8 cellular contexts compared by ENCODE assay signal in the genomic region with DNA sequence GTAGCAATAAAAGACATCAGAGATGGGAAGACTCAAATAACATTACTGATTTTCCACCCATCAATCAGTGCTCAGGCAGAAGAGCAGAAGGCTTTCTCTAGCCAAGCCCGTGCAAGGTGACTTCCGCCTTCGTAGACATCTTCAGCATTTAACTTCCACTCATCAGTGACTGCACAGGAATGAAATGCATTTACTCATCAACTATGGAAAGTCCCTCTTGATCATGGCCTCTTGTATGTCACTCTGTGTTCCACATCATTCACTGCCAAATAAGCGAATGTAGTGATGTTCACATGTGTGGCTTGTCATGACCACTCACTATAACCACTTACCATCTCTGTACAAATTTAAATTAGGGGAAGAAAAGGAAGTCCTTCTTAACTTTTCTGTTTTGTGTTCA. TPM values are rescaled to one million over a fixed set of nuclear protein-coding genes. Genes with fewer than 3 reads are reported as not detected.
DNase-seq lines count a peak whose midpoint lies in the region; ATAC-seq and TF ChIP-seq lines count a peak whose summit lies in the region.

No MANE protein-coding gene starts in this region.

- H3K18ac ChIP-seq in neuronal stem cell (ENCODE audit: low read length): no peak overlapping the region

- dilution Hi-C loops in mammary epithelial cell (cut with HindIII; ENCODE audit: low sequenced_read_pairs): no loop called here

- TF ChIP-seq POLR2A in sigmoid colon (IDR thresholded peaks at IDR 0.05) (no peak), ovary (IDR thresholded peaks at IDR 0.05) (no peak)

- TF ChIP-seq EP300 in sigmoid colon (IDR thresholded peaks at IDR 0.05) (no peak), ovary (IDR thresholded peaks at IDR 0.05) (no peak)

- H3K4me3 ChIP-seq in mammary epithelial cell (replicated peaks in 1 of 3; ENCODE audit: insufficient read depth in 1 of 3, low read depth in 2 of 3, low read length in 3 of 3): no peak overlapping the region
- H3K4me3 ChIP-seq in sigmoid colon: no peak overlapping the region
- H3K4me3 ChIP-seq in ovary: no peak overlapping the region
- H3K4me3 ChIP-seq in neuronal stem cell (ENCODE audit: low read length in 2 of 2): no peak overlapping the region

- no peaks in the 10 kb centered on the region for H3K79me2 ChIP-seq in mammary epithelial cell (ENCODE audit: insufficient read depth, low read length)

- no peak overlapping the region for H2BK5ac ChIP-seq in neuronal stem cell (ENCODE audit: low read length)

- BruUV-seq in mammary epithelial cell (replicated peaks; lab: Mats Ljungman, UMichigan) (no TSS peak), MCF 10A (replicated peaks; lab: Mats Ljungman, UMichigan) (no TSS peak)

- H3K23ac ChIP-seq in neuronal stem cell (ENCODE audit: low read depth, low read length, poor library complexity): no peak overlapping the region

- in situ Hi-C loops in mammary epithelial cell (cut with MboI; ENCODE audit: low sequenced_read_pairs in 2 of 2): no loop called here

- no peaks in the 10 kb centered on the region for H3K9me3 ChIP-seq in mammary epithelial cell (replicated peaks; ENCODE audit: insufficient read depth, low read length)
- H3K9me3 ChIP-seq in sigmoid colon: no peaks in the 10 kb centered on the region
- no peaks in the 10 kb centered on the region for H3K9me3 ChIP-seq in ovary
- peaks cover 0 to 5% of the 10 kb centered on the region in 2 donors for H3K9me3 ChIP-seq in neuronal stem cell (replicated peaks in 1 of 2; ENCODE audit: control insufficient read depth in 2 of 2, insufficient read depth in 1 of 2, low read depth in 1 of 2, low read length in 2 of 2)

- no peaks in the 10 kb centered on the region for H3K9me3 Mint-ChIP-seq in MCF 10A (ENCODE audit: unreplicated experiment)
- no peaks in the 10 kb centered on the region for H3K9me3 Mint-ChIP-seq in activated B cell treated with CpG ODN at 0.5 μM for 24 hours

- H3K27ac ChIP-seq in mammary epithelial cell (ENCODE audit: insufficient read depth, low read depth, low read length) (no peak overlapping the region), sigmoid colon (no peak overlapping the region), ovary (no peak overlapping the region), neuronal stem cell (replicated peaks; ENCODE audit: low read length) (no peak overlapping the region)

- H2AK5ac ChIP-seq in neuronal stem cell (ENCODE audit: low read depth, low read length): no peak overlapping the region

- 79% methylated on average over 4 of the region's 4 CpGs for WGBS in mammary epithelial cell (ENCODE audit: low coverage, missing lambda C conversion rate)
- whole genome bisulfite sequencing in sigmoid colon, 2 donors: 76 to 90% methylated on average over 4 of the region's 4 CpGs
- 87 to 93% (median 92%) methylated on average over 4 of the region's 4 CpGs for WGBS in ovary, 3 donors
- no CpG with 5 or more reads among the region's 4 CpGs for WGBS in neuronal stem cell (ENCODE audit: extremely low coverage in 2 of 2, insufficient read length in 2 of 2, insufficient replicate concordance in 1 of 2), 2 donors

- H3K14ac ChIP-seq in neuronal stem cell (ENCODE audit: low read length): no peak overlapping the region

- H3K36me3 ChIP-seq in mammary epithelial cell (ENCODE audit: insufficient read depth, low read length) (no peaks in the 10 kb centered on the region), sigmoid colon (no peaks in the 10 kb centered on the region), ovary (no peaks in the 10 kb centered on the region), neuronal stem cell (replicated peaks in 1 of 2; ENCODE audit: control insufficient read depth in 2 of 2, insufficient read depth in 2 of 2, low read length in 2 of 2) (peaks cover 0 to under 1% of the 10 kb centered on the region in 2 donors)

- H3K27ac Mint-ChIP-seq in MCF 10A (ENCODE audit: low read depth, unreplicated experiment) (no peak overlapping the region), activated B cell treated with CpG ODN at 0.5 μM for 24 hours (peak overlapping the region; percentile 87)

- H3K4ac ChIP-seq in neuronal stem cell (ENCODE audit: low read length): no peak overlapping the region

- H3K36me3 Mint-ChIP-seq in MCF 10A (ENCODE audit: insufficient read depth, unreplicated experiment) (no peaks in the 10 kb centered on the region), activated B cell treated with CpG ODN at 0.5 μM for 24 hours (ENCODE audit: low read depth) (no peaks in the 10 kb centered on the region)

- H3K27me3 ChIP-seq in mammary epithelial cell (ENCODE audit: insufficient read depth, low read length): no peaks in the 10 kb centered on the region
- H3K27me3 ChIP-seq in sigmoid colon: no peaks in the 10 kb centered on the region
- H3K27me3 ChIP-seq in ovary: no peaks in the 10 kb centered on the region
- H3K27me3 ChIP-seq in neuronal stem cell (ENCODE audit: control insufficient read depth in 3 of 3, insufficient read depth in 3 of 3, low read depth in 1 of 3, low read length in 3 of 3): no peaks in the 10 kb centered on the region

- H3K4me2 ChIP-seq in mammary epithelial cell (ENCODE audit: insufficient read depth, low read depth, low read length) (no peak overlapping the region), neuronal stem cell (ENCODE audit: insufficient read depth, low read length, poor library complexity, severe bottlenecking) (no peak overlapping the region)

- POLR2A ChIA-PET in MCF 10A (lab: Yijun Ruan, JAX): no interaction called here
- POLR2A ChIA-PET in activated B cell treated with CpG ODN at 0.5 μM for 24 hours (lab: Charles Lee): interaction anchor here (0.7 to 1.0 kb wide), 2 partner anchors 9 to 12 kb away, joined by 3 to 4 read pairs; no protein-coding TSS in a partner anchor

- H3K9ac ChIP-seq in mammary epithelial cell (ENCODE audit: insufficient read depth, low read length): no peak overlapping the region
- no peak overlapping the region for H3K9ac ChIP-seq in neuronal stem cell (ENCODE audit: low read depth, low read length, poor library complexity)

- CTCF ChIA-PET in mammary epithelial cell (lab: Charles Lee; ENCODE audit: low non-redundant PET) (no interaction called here), MCF 10A (lab: Yijun Ruan, JAX) (no interaction called here), activated B cell treated with CpG ODN at 0.5 μM for 24 hours (lab: Charles Lee) (no interaction called here)

- no peak overlapping the region for H2BK15ac ChIP-seq in neuronal stem cell (ENCODE audit: low read length)

- peaks cover 4% of the 10 kb centered on the region for H3K79me1 ChIP-seq in neuronal stem cell (ENCODE audit: low read depth, low read length)

- H4K8ac ChIP-seq in neuronal stem cell (ENCODE audit: low read depth, low read length): no peak overlapping the region

- no peaks in the 10 kb centered on the region for H4K20me1 ChIP-seq in mammary epithelial cell (ENCODE audit: insufficient read depth, low read length)

- DNase-seq in mammary epithelial cell (peak; percentile 68), MCF 10A (ENCODE audit: unreplicated experiment) (no peak), activated B cell treated with CpG ODN at 0.5 μM for 24 hours (no peak), sigmoid colon (no peak), NCI-H1436 (lab: John Stamatoyannopoulos, UW) (no peak), ovary (no peak), neuronal stem cell (ENCODE audit: low spot score) (no peak)

- no peak overlapping the region for H4K91ac ChIP-seq in neuronal stem cell (ENCODE audit: low read depth, low read length, poor library complexity)

- H3K27me3 Mint-ChIP-seq in MCF 10A (ENCODE audit: insufficient read depth, unreplicated experiment): no peaks in the 10 kb centered on the region
- H3K27me3 Mint-ChIP-seq in activated B cell treated with CpG ODN at 0.5 μM for 24 hours: no peaks in the 10 kb centered on the region

- peak; percentile 74 for ATAC-seq in HG02943 (IDR thresholded peaks at IDR 0.05; ENCODE audit: low read depth, unreplicated experiment)
- ATAC-seq in activated B cell treated with CpG ODN at 0.5 μM for 24 hours (ENCODE audit: low read depth): peak; percentile 98

- H2BK12ac ChIP-seq in neuronal stem cell (ENCODE audit: low read length): no peak overlapping the region

- H3K4me3 Mint-ChIP-seq in MCF 10A (ENCODE audit: unreplicated experiment) (no peak overlapping the region), activated B cell treated with CpG ODN at 0.5 μM for 24 hours (peak overlapping the region; percentile 36)

- H2AFZ ChIP-seq in mammary epithelial cell (ENCODE audit: low read depth, low read length): no peak overlapping the region
- no peak overlapping the region for H2AFZ ChIP-seq in neuronal stem cell (ENCODE audit: low read length)

- intact Hi-C loops in mammary epithelial cell (cut with micrococcal nuclease): no loop called here
- intact Hi-C loops in MCF 10A (cut with micrococcal nuclease): no loop called here
- intact Hi-C loops in activated B cell treated with CpG ODN at 0.5 μM for 24 hours (cut with micrococcal nuclease): loop anchor here (1.0 to 5.0 kb wide), 8 partner anchors 9 to 1918 kb away; partner anchors contain the start of genes MIPEP and NUP58
- intact Hi-C loops in sigmoid colon (cut with DNase I): no loop called here
- intact Hi-C loops in ovary (cut with DNase I): no loop called here

- no peak overlapping the region for H2BK120ac ChIP-seq in neuronal stem cell (ENCODE audit: low read depth, low read length)

- TF ChIP-seq CTCF in mammary epithelial cell (conservative IDR thresholded peaks at IDR 0.05 in 1 of 2, IDR thresholded peaks at IDR 0.05 in 1 of 2; ENCODE audit: extremely low read depth in 1 of 2, insufficient read depth in 1 of 2, low read depth in 1 of 2, low read length in 2 of 2) (no peak), MCF 10A (IDR thresholded peaks at IDR 0.05; ENCODE audit: unreplicated experiment) (no peak), activated B cell treated with CpG ODN at 0.5 μM for 24 hours (IDR thresholded peaks at IDR 0.05) (no peak), sigmoid colon (IDR thresholded peaks at IDR 0.05) (no peak), ovary (IDR thresholded peaks at IDR 0.05) (no peak)

- H3K4me1 ChIP-seq in mammary epithelial cell (ENCODE audit: insufficient read depth, low read length) (peaks cover 4% of the 10 kb centered on the region), sigmoid colon (peaks cover 0 to 5% (median 0%) of the 10 kb centered on the region in 4 donors), ovary (ENCODE audit: insufficient read depth) (no peaks in the 10 kb centered on the region), neuronal stem cell (ENCODE audit: control insufficient read depth in 2 of 2, insufficient read depth in 1 of 2, low read depth in 1 of 2, low read length in 2 of 2) (peaks cover 0 to 4% of the 10 kb centered on the region in 2 donors)

- H3K4me1 Mint-ChIP-seq in MCF 10A (ENCODE audit: insufficient read depth, unreplicated experiment) (peaks cover 7% of the 10 kb centered on the region), activated B cell treated with CpG ODN at 0.5 μM for 24 hours (peaks cover 35% of the 10 kb centered on the region)

RNA-seq across cellular contexts. Expression of gene SACS, which starts 49.4 kb away (rescaled TPM):
- total RNA-seq in mammary epithelial cell (10 to 100 TPM; 18.5 to 45.5 TPM), MCF 10A (2022) (17.6 and 21.1 TPM in 2 replicates), activated B cell treated with CpG ODN at 0.5 μM for 24 hours (27.2 and 29.3 TPM in 2 replicates), sigmoid colon (10 to 100 TPM; 20.9 to 32.5 (median 26.6) TPM), ovary (10 to 100 TPM; 10.6 to 16.9 (median 13.0) TPM)
- polyA plus RNA-seq in mammary epithelial cell (9.2 TPM), sigmoid colon (1 to 10 TPM in 1 of 3 donors, under 1 TPM in 2; 0.60 to 3.9 (median 0.69) TPM), ovary (1 to 10 TPM; 3.2 to 6.5 TPM)
- 44.8 TPM for polyA minus RNA-seq in mammary epithelial cell
- polyA plus RNA-seq in neuronal stem cell (2013, experiment 1 of 2): 19.9 TPM
- polyA plus RNA-seq in neuronal stem cell (2013, experiment 2 of 2): 19.4 TPM
